ENCODE assay signal across 11 cellular contexts in the genomic region with DNA sequence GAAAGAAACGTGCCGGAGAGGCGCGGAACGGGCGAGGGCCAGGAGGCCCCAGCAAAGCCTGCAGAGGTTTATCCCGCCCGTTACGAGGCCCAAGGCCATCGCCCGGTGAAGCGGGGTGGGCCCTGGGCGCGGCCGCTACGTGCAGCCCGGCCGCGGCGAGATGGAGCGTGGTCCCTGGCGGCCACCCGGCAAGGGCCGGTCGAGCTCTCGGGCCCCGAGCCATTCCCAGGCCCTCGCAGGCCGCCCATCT. TPM values are rescaled to one million over a fixed set of nuclear protein-coding genes. Genes with fewer than 3 reads are reported as not detected.
DNase-seq lines count a peak whose midpoint lies in the region; ATAC-seq and TF ChIP-seq lines count a peak whose summit lies in the region.
"Had no signal": no experiment of that assay in that cellular context is flagged by ENCODE, and none has a peak within 500 bp of the region (broad histone marks: within the 10 kb centered on the region; RNA-seq: fewer than 3 reads in every experiment).

No MANE protein-coding gene starts in this region.

- peak overlapping the region; percentile 93 for H3K27ac Mint-ChIP-seq in activated naive CD4-positive, alpha-beta T cell treated with anti-CD3 and anti-CD28 coated beads, Interleukin-2, amount 10 ng/mL, durations not matched to agents 7 days and 5 days
- H3K27ac Mint-ChIP-seq in memory B cell: peak overlapping the region; percentile 96
- peak overlapping the region; percentile 95 for H3K27ac Mint-ChIP-seq in type B pancreatic cell

- H3K9me3 ChIP-seq in body of pancreas: no peaks in the 10 kb centered on the region

- H3K4me3 ChIP-seq in body of pancreas: peak overlapping the region; percentile 74 to 82

- peaks cover 41% of the 10 kb centered on the region for H3K36me3 Mint-ChIP-seq in activated naive CD4-positive, alpha-beta T cell treated with anti-CD3 and anti-CD28 coated beads, Interleukin-2, amount 10 ng/mL, durations not matched to agents 7 days and 5 days
- H3K36me3 Mint-ChIP-seq in memory B cell (peaks cover 8% of the 10 kb centered on the region), type B pancreatic cell (peaks cover 17% of the 10 kb centered on the region)

- no peak for DNase-seq in activated naive CD4-positive, alpha-beta T cell treated with anti-CD3 and anti-CD28 coated beads, Interleukin-2, amount 10 ng/mL, durations not matched to agents 7 days and 5 days
- DNase-seq in activated naive CD4-positive, alpha-beta T cell treated with Interleukin-2 at 50 U/mL for 16 hours: no peak
- DNase-seq in body of pancreas (no peak), memory B cell (ENCODE audit: low spot score in 2 of 2) (peak in 1 of 2 donors; percentile 18), type B pancreatic cell (ENCODE audit: extremely low spot score, unreplicated experiment) (no peak)
- DNase-seq: NCI-H2029 treated with DMSO at 0.1 percent for 48 hours had no signal

- peaks cover 38% of the 10 kb centered on the region for H3K4me1 ChIP-seq in body of pancreas

- H3K27me3 Mint-ChIP-seq in activated naive CD4-positive, alpha-beta T cell treated with anti-CD3 and anti-CD28 coated beads, Interleukin-2, amount 10 ng/mL, durations not matched to agents 7 days and 5 days: no peaks in the 10 kb centered on the region
- H3K27me3 Mint-ChIP-seq in memory B cell: no peaks in the 10 kb centered on the region
- no peaks in the 10 kb centered on the region for H3K27me3 Mint-ChIP-seq in type B pancreatic cell

- ATAC-seq in body of pancreas (peak; percentile 1), memory B cell (ENCODE audit: low read depth) (no peak), HG03342 (IDR thresholded peaks at IDR 0.05; ENCODE audit: unreplicated experiment) (no peak), HG02981 (IDR thresholded peaks at IDR 0.05; ENCODE audit: unreplicated experiment) (no peak), HG03108 (IDR thresholded peaks at IDR 0.05; ENCODE audit: unreplicated experiment) (no peak)

- H3K27me3 ChIP-seq in body of pancreas: no peaks in the 10 kb centered on the region

- no peak for TF ChIP-seq CTCF in body of pancreas (IDR thresholded peaks at IDR 0.05)
- peak; percentile 47 for TF ChIP-seq CTCF in type B pancreatic cell (conservative IDR thresholded peaks at IDR 0.05)

- 0% methylated on average over 16 to 29 of the region's 29 CpGs for WGBS in body of pancreas, 2 donors

- intact Hi-C loops in body of pancreas (cut with DNase I): no loop called here

- TF ChIP-seq POLR2A in body of pancreas (IDR thresholded peaks at IDR 0.05): no peak

- no peaks in the 10 kb centered on the region for H3K9me3 Mint-ChIP-seq in activated naive CD4-positive, alpha-beta T cell treated with anti-CD3 and anti-CD28 coated beads, Interleukin-2, amount 10 ng/mL, durations not matched to agents 7 days and 5 days
- no peaks in the 10 kb centered on the region for H3K9me3 Mint-ChIP-seq in memory B cell
- H3K9me3 Mint-ChIP-seq in type B pancreatic cell: no peaks in the 10 kb centered on the region

- no peaks in the 10 kb centered on the region for H3K36me3 ChIP-seq in body of pancreas (replicated peaks in 1 of 2; ENCODE audit: insufficient read depth in 1 of 2, low read depth in 2 of 2)

- CTCF ChIA-PET in activated naive CD4-positive, alpha-beta T cell treated with anti-CD3 and anti-CD28 coated beads, Interleukin-2, amount 10 ng/mL, durations not matched to agents 7 days and 5 days (lab: Charles Lee): interaction anchor here (1.4 kb wide), 1 partner anchor 43 kb away, joined by 3 read pairs; no protein-coding TSS in a partner anchor

- peak overlapping the region; percentile 96 for H3K4me3 Mint-ChIP-seq in activated naive CD4-positive, alpha-beta T cell treated with anti-CD3 and anti-CD28 coated beads, Interleukin-2, amount 10 ng/mL, durations not matched to agents 7 days and 5 days
- H3K4me3 Mint-ChIP-seq in memory B cell (peak overlapping the region; percentile 85), type B pancreatic cell (peak overlapping the region; percentile 95)

- H3K27ac ChIP-seq in body of pancreas: peak overlapping the region; percentile 77 to 94 (median 90)

- H3K4me1 Mint-ChIP-seq in activated naive CD4-positive, alpha-beta T cell treated with anti-CD3 and anti-CD28 coated beads, Interleukin-2, amount 10 ng/mL, durations not matched to agents 7 days and 5 days: peaks cover 55% of the 10 kb centered on the region
- H3K4me1 Mint-ChIP-seq in memory B cell (peaks cover 43% of the 10 kb centered on the region), type B pancreatic cell (ENCODE audit: unreplicated experiment) (peaks cover 46% of the 10 kb centered on the region)

RNA-seq across cellular contexts. Expression of a gene that starts 1.1 kb away (rescaled TPM):
- 100 to 1,000 TPM in 1 of 2 donors, 10 to 100 TPM in 1; 96.9 to 105 TPM for total RNA-seq in body of pancreas
- total RNA-seq in type B pancreatic cell (ENCODE audit: low replicate concordance): 597 and 663 TPM in 2 replicates

RNA-seq across cellular contexts. Expression of a gene that starts 32.3 kb away (rescaled TPM):
- total RNA-seq in body of pancreas (under 1 TPM in 1 of 2 donors, not detected in 1; 0.26 TPM), type B pancreatic cell (ENCODE audit: low replicate concordance) (6.0 and 15.5 TPM in 2 replicates)
- total RNA-seq: Daoy, myocyte had no signal

RNA-seq across cellular contexts. Expression of a gene that starts 42.5 kb away (rescaled TPM):
- total RNA-seq in body of pancreas (10 to 100 TPM; 48.3 to 64.9 TPM), type B pancreatic cell (ENCODE audit: low replicate concordance) (74.6 and 97.5 TPM in 2 replicates)
